Comparison of ENCODE assay signal across 1 cellular context in genomic region chr1:101238681-101239094, GRCh38.
TF ChIP-seq lines count a peak whose summit lies in the region.

No MANE protein-coding gene starts in this region.

TF ChIP-seq in HepG2, 621 proteins besides CTCF, POLR2A, EP300 and RAD21 (continued from another document and continues in another):
- TF ChIP-seq, protein P1, sequence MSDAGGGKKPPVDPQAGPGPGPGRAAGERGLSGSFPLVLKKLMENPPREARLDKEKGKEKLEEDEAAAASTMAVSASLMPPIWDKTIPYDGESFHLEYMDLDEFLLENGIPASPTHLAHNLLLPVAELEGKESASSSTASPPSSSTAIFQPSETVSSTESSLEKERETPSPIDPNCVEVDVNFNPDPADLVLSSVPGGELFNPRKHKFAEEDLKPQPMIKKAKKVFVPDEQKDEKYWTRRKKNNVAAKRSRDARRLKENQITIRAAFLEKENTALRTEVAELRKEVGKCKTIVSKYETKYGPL (CRISPR knock-in tag; IDR thresholded peaks at IDR 0.05): no peak
- TF ChIP-seq ZNF773 (CRISPR knock-in tag; IDR thresholded peaks at IDR 0.05; ENCODE audit: borderline replicate concordance): no peak
- TF ChIP-seq MED8 (CRISPR knock-in tag; IDR thresholded peaks at IDR 0.05; ENCODE audit: insufficient replicate concordance): no peak
- no peak for TF ChIP-seq WIZ (CRISPR knock-in tag; IDR thresholded peaks at IDR 0.05)
- TF ChIP-seq ZNF781 (CRISPR knock-in tag; IDR thresholded peaks at IDR 0.05; ENCODE audit: borderline replicate concordance, not compliant biosample characterization): no peak
- no peak for TF ChIP-seq KAT2B (IDR thresholded peaks at IDR 0.05; ENCODE audit: borderline replicate concordance, low read depth, low read length)
- no peak for TF ChIP-seq THAP8 (CRISPR knock-in tag; IDR thresholded peaks at IDR 0.05; ENCODE audit: borderline replicate concordance)
- 0 out of 2 replicates have a peak, but pooled peaks have one; percentile 19 for TF ChIP-seq MIXL1 (CRISPR knock-in tag; IDR thresholded peaks at IDR 0.05)
- TF ChIP-seq ZBTB7B (CRISPR knock-in tag; IDR thresholded peaks at IDR 0.05): peak; percentile 53; the same call in 1 of the 2 replicates
- TF ChIP-seq GATAD2A (CRISPR knock-in tag; IDR thresholded peaks at IDR 0.05): peak; percentile 32; the same call in 1 of the 2 replicates
- TF ChIP-seq SMC3 (IDR thresholded peaks at IDR 0.05; ENCODE audit: low read length): peak; percentile 73
- TF ChIP-seq, protein P2, sequence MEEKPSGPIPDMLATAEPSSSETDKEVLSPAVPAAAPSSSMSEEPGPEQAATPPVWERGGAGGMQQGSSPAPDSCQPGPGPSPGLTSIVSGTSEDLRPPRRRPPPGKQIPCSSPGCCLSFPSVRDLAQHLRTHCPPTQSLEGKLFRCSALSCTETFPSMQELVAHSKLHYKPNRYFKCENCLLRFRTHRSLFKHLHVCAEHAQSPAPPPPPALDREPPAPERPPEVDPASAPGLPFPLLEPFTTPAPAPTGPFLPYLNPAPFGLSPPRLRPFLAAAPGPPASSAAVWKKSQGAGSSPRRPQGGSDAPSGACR (CRISPR knock-in tag; IDR thresholded peaks at IDR 0.05): no peak
- TF ChIP-seq ZFP91 (CRISPR knock-in tag; IDR thresholded peaks at IDR 0.05; ENCODE audit: borderline replicate concordance): peak; percentile 42; the same call in 1 of the 2 replicates
- TF ChIP-seq ARNTL (CRISPR knock-in tag; IDR thresholded peaks at IDR 0.05): no peak
- TF ChIP-seq ZNF282 (IDR thresholded peaks at IDR 0.05; ENCODE audit: partially characterized antibody): no peak
- TF ChIP-seq PAX8 (CRISPR knock-in tag; IDR thresholded peaks at IDR 0.05; ENCODE audit: borderline replicate concordance): no peak
- TF ChIP-seq ARHGAP35 (CRISPR knock-in tag; IDR thresholded peaks at IDR 0.05; ENCODE audit: borderline replicate concordance): no peak
- 0 out of 2 replicates have a peak, but pooled peaks have one; percentile 19 for TF ChIP-seq MED1 (CRISPR knock-in tag; IDR thresholded peaks at IDR 0.05)
- no peak for TF ChIP-seq ZNF280D (CRISPR knock-in tag; IDR thresholded peaks at IDR 0.05)
- TF ChIP-seq ZBTB10 (CRISPR knock-in tag; IDR thresholded peaks at IDR 0.05; ENCODE audit: borderline replicate concordance): no peak
- no peak for TF ChIP-seq SRF (IDR thresholded peaks at IDR 0.05; ENCODE audit: low read depth, low read length)
- no peak for TF ChIP-seq HOXD1 (CRISPR knock-in tag; IDR thresholded peaks at IDR 0.05)
- TF ChIP-seq YEATS2 (CRISPR knock-in tag; IDR thresholded peaks at IDR 0.05; ENCODE audit: borderline replicate concordance): no peak
- TF ChIP-seq, protein P3, sequence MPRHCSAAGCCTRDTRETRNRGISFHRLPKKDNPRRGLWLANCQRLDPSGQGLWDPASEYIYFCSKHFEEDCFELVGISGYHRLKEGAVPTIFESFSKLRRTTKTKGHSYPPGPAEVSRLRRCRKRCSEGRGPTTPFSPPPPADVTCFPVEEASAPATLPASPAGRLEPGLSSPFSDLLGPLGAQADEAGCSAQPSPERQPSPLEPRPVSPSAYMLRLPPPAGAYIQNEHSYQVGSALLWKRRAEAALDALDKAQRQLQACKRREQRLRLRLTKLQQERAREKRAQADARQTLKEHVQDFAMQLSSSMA (CRISPR knock-in tag; IDR thresholded peaks at IDR 0.05): no peak
- TF ChIP-seq ESRRA (CRISPR knock-in tag; IDR thresholded peaks at IDR 0.05; ENCODE audit: low read depth): no peak
- no peak for TF ChIP-seq ZNF788 (CRISPR knock-in tag; IDR thresholded peaks at IDR 0.05; ENCODE audit: borderline replicate concordance)
- no peak for TF ChIP-seq FOXK2 (IDR thresholded peaks at IDR 0.05)
- TF ChIP-seq CENPX (CRISPR knock-in tag; IDR thresholded peaks at IDR 0.05): no peak
- TF ChIP-seq, protein P4, sequence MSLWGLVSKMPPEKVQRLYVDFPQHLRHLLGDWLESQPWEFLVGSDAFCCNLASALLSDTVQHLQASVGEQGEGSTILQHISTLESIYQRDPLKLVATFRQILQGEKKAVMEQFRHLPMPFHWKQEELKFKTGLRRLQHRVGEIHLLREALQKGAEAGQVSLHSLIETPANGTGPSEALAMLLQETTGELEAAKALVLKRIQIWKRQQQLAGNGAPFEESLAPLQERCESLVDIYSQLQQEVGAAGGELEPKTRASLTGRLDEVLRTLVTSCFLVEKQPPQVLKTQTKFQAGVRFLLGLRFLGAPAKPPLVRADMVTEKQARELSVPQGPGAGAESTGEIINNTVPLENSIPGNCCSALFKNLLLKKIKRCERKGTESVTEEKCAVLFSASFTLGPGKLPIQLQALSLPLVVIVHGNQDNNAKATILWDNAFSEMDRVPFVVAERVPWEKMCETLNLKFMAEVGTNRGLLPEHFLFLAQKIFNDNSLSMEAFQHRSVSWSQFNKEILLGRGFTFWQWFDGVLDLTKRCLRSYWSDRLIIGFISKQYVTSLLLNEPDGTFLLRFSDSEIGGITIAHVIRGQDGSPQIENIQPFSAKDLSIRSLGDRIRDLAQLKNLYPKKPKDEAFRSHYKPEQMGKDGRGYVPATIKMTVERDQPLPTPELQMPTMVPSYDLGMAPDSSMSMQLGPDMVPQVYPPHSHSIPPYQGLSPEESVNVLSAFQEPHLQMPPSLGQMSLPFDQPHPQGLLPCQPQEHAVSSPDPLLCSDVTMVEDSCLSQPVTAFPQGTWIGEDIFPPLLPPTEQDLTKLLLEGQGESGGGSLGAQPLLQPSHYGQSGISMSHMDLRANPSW (CRISPR knock-in tag; IDR thresholded peaks at IDR 0.05; ENCODE audit: borderline replicate concordance): no peak
- TF ChIP-seq, protein P5, sequence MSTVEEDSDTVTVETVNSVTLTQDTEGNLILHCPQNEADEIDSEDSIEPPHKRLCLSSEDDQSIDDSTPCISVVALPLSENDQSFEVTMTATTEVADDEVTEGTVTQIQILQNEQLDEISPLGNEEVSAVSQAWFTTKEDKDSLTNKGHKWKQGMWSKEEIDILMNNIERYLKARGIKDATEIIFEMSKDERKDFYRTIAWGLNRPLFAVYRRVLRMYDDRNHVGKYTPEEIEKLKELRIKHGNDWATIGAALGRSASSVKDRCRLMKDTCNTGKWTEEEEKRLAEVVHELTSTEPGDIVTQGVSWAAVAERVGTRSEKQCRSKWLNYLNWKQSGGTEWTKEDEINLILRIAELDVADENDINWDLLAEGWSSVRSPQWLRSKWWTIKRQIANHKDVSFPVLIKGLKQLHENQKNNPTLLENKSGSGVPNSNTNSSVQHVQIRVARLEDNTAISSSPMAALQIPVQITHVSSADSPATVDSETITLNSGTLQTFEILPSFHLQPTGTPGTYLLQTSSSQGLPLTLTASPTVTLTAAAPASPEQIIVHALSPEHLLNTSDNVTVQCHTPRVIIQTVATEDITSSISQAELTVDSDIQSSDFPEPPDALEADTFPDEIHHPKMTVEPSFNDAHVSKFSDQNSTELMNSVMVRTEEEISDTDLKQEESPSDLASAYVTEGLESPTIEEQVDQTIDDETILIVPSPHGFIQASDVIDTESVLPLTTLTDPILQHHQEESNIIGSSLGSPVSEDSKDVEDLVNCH (CRISPR knock-in tag; IDR thresholded peaks at IDR 0.05): no peak
- 0 out of 2 replicates have a peak, but pooled peaks have one; percentile 45 for TF ChIP-seq ZMYM4 (CRISPR knock-in tag; IDR thresholded peaks at IDR 0.05)
- no peak for TF ChIP-seq NR1H2 (CRISPR knock-in tag; IDR thresholded peaks at IDR 0.05; ENCODE audit: borderline replicate concordance, low read depth)
- no peak for TF ChIP-seq PAXIP1 (CRISPR knock-in tag; conservative IDR thresholded peaks at IDR 0.05)
- TF ChIP-seq ZNF577 (CRISPR knock-in tag; IDR thresholded peaks at IDR 0.05; ENCODE audit: borderline replicate concordance, low read depth): no peak
- TF ChIP-seq SMARCC2 (IDR thresholded peaks at IDR 0.05): no peak
- TF ChIP-seq MTA3 (CRISPR knock-in tag; IDR thresholded peaks at IDR 0.05): no peak
- no peak for TF ChIP-seq GATA4 (IDR thresholded peaks at IDR 0.05; ENCODE audit: borderline replicate concordance, low read depth)
- peak; percentile 55; the same call in 1 of the 2 replicates for TF ChIP-seq KDM2A (CRISPR knock-in tag; IDR thresholded peaks at IDR 0.05; ENCODE audit: borderline replicate concordance, low read depth)
- TF ChIP-seq, protein P6, sequence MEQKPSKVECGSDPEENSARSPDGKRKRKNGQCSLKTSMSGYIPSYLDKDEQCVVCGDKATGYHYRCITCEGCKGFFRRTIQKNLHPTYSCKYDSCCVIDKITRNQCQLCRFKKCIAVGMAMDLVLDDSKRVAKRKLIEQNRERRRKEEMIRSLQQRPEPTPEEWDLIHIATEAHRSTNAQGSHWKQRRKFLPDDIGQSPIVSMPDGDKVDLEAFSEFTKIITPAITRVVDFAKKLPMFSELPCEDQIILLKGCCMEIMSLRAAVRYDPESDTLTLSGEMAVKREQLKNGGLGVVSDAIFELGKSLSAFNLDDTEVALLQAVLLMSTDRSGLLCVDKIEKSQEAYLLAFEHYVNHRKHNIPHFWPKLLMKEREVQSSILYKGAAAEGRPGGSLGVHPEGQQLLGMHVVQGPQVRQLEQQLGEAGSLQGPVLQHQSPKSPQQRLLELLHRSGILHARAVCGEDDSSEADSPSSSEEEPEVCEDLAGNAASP (CRISPR knock-in tag; IDR thresholded peaks at IDR 0.05; ENCODE audit: borderline replicate concordance): no peak; the same call in 1 of the 2 replicates
